Comparison of ENCODE assay signal across 1 cellular context in genomic region chr16:71963125-71963875, GRCh38.
TF ChIP-seq lines count a peak whose summit lies in the region.

No MANE protein-coding gene starts in this region.

TF ChIP-seq in HepG2, 621 proteins besides CTCF, POLR2A, EP300 and RAD21 (continued from another document):
- no peak for TF ChIP-seq USF2 (IDR thresholded peaks at IDR 0.05; ENCODE audit: low read depth, low read length)
- TF ChIP-seq USF2 (CRISPR knock-in tag; IDR thresholded peaks at IDR 0.05; ENCODE audit: borderline replicate concordance) = no peak
- no peak for TF ChIP-seq STAG1 (CRISPR knock-in tag; IDR thresholded peaks at IDR 0.05)
- TF ChIP-seq FOSL2 (CRISPR knock-in tag; IDR thresholded peaks at IDR 0.05) = no peak
- no peak for TF ChIP-seq LCORL (IDR thresholded peaks at IDR 0.05)
- 0 out of 2 replicates have a peak, but pooled peaks have one; percentile 34 for TF ChIP-seq LCORL (CRISPR knock-in tag; IDR thresholded peaks at IDR 0.05)
- TF ChIP-seq ZNF552 (CRISPR knock-in tag; IDR thresholded peaks at IDR 0.05; ENCODE audit: borderline replicate concordance) = no peak
- no peak for TF ChIP-seq ZHX2 (IDR thresholded peaks at IDR 0.05; ENCODE audit: low read depth)
- TF ChIP-seq ZHX2 (CRISPR knock-in tag; IDR thresholded peaks at IDR 0.05; ENCODE audit: borderline replicate concordance) = no peak
- TF ChIP-seq ZNF788 (CRISPR knock-in tag; IDR thresholded peaks at IDR 0.05; ENCODE audit: borderline replicate concordance) = no peak
- no peak for TF ChIP-seq MZF1 (CRISPR knock-in tag; IDR thresholded peaks at IDR 0.05; ENCODE audit: borderline replicate concordance)
- TF ChIP-seq SOX6 (IDR thresholded peaks at IDR 0.05) = no peak
- TF ChIP-seq SOX6 (CRISPR knock-in tag; IDR thresholded peaks at IDR 0.05) = peak; percentile 36; the same call in 1 of the 2 replicates
- no peak for TF ChIP-seq MTF1 (CRISPR knock-in tag; IDR thresholded peaks at IDR 0.05)
- TF ChIP-seq RARA (CRISPR knock-in tag; IDR thresholded peaks at IDR 0.05) = peak; percentile 30; the same call in 1 of the 2 replicates
- no peak for TF ChIP-seq ZNF747 (CRISPR knock-in tag; IDR thresholded peaks at IDR 0.05; ENCODE audit: borderline replicate concordance)
- TF ChIP-seq HNRNPUL1 (IDR thresholded peaks at IDR 0.05; ENCODE audit: low read depth, low read length) = no peak
- TF ChIP-seq POLR2AphosphoS5 (IDR thresholded peaks at IDR 0.05; ENCODE audit: low read depth, low read length) = no peak
- no peak for TF ChIP-seq SOX13 (IDR thresholded peaks at IDR 0.05)
- peak in 1 of 2 experiments; percentile 49; a peak in 2 of 4 replicates for TF ChIP-seq SOX13 (CRISPR knock-in tag; conservative IDR thresholded peaks at IDR 0.05 in 1 of 2, IDR thresholded peaks at IDR 0.05 in 1 of 2)
- peak; percentile 48; the same call in 1 of the 2 replicates for TF ChIP-seq NR2F6 (IDR thresholded peaks at IDR 0.05)
- TF ChIP-seq NR2F6 (CRISPR knock-in tag; IDR thresholded peaks at IDR 0.05) = peak; percentile 62
- TF ChIP-seq ATF2 (CRISPR knock-in tag; IDR thresholded peaks at IDR 0.05) = no peak
- TF ChIP-seq ZFP90 (CRISPR knock-in tag; IDR thresholded peaks at IDR 0.05; ENCODE audit: borderline replicate concordance) = no peak
- no peak for TF ChIP-seq ZNF784 (CRISPR knock-in tag; IDR thresholded peaks at IDR 0.05; ENCODE audit: borderline replicate concordance)
- no peak for TF ChIP-seq POGK (CRISPR knock-in tag; conservative IDR thresholded peaks at IDR 0.05)
TF ChIP-seq in HepG2: peak in this region for 8.
